In genomic region chr6:131268303-131268702, GRCh38 we compare ENCODE assay signal across 22 cellular contexts.
A peak's percentile ranks its signal among the peaks of the same experiment; 100 is the strongest.
DNase-seq lines count a peak whose midpoint lies in the region; ATAC-seq, FAIRE-seq and TF ChIP-seq lines count a peak whose summit lies in the region.
"Had no signal": no experiment of that assay in that cellular context is flagged by ENCODE, and none has a peak within 500 bp of the region (broad histone marks: within the 10 kb centered on the region; RNA-seq: fewer than 3 reads in every experiment).

No MANE protein-coding gene starts in this region.

- no peak overlapping the region for H2AFZ ChIP-seq in H1 (ENCODE audit: low read length)
- H2AFZ ChIP-seq: GM23248 had no signal

- in situ Hi-C loops in brain microvascular endothelial cell (cut with HindIII; ENCODE audit: low pct_ligation_motif_present, low sequenced_read_pairs), result no loop called here

- TF ChIP-seq RAD21 in H1 (IDR thresholded peaks at IDR 0.05 in 1 of 2, conservative IDR thresholded peaks at IDR 0.05 in 1 of 2; ENCODE audit: low read depth in 2 of 2, low read length in 2 of 2), result no peak

- H4K91ac ChIP-seq in H1 (replicated peaks; ENCODE audit: insufficient read length, low read length), result no peak overlapping the region

- no peak overlapping the region for H2BK20ac ChIP-seq in H1 (ENCODE audit: low read length)

- no peak overlapping the region for H3K4me2 ChIP-seq in H1 (ENCODE audit: insufficient read depth in 1 of 2, low read depth in 2 of 2, low read length in 2 of 2)
- H3K4me2 ChIP-seq in mesendoderm (ENCODE audit: low read length), result no peak overlapping the region
- H3K4me2 ChIP-seq: BLaER1 had no signal

- H2BK5ac ChIP-seq in H1 (ENCODE audit: low read depth, low read length), result no peak overlapping the region
- no peak overlapping the region for H2BK5ac ChIP-seq in mesendoderm (ENCODE audit: low read length)

- CTCF ChIA-PET in H1 (lab: Charles Lee; ENCODE audit: partially characterized antibody), result interaction anchor here (0.9 kb wide), 1 partner anchor 12 kb away, joined by 3 read pairs; no protein-coding TSS in a partner anchor

- ATAC-seq in CD4-positive, CD25-positive, alpha-beta regulatory T cell (ENCODE audit: low read depth in 2 of 2), result no peak
- no peak for ATAC-seq in HG03520 (IDR thresholded peaks at IDR 0.05; ENCODE audit: unreplicated experiment)
- ATAC-seq in HG02885 (IDR thresholded peaks at IDR 0.05; ENCODE audit: poor library complexity, unreplicated experiment), result no peak
- ATAC-seq: HCT116 had no signal

- TF ChIP-seq CTCF in H1 (IDR thresholded peaks at IDR 0.05; ENCODE audit: control extremely low read depth in 1 of 3, insufficient read depth in 1 of 3, low read depth in 1 of 3, low read length in 3 of 3) (no peak), brain microvascular endothelial cell (IDR thresholded peaks at IDR 0.05; ENCODE audit: low read depth, low read length, missing control alignments) (no peak)

- H3K9me3 ChIP-seq in CD4-positive, CD25-positive, alpha-beta regulatory T cell (ENCODE audit: control insufficient read depth in 2 of 2, low read length in 2 of 2), result peaks cover 6 to 11% of the 10 kb centered on the region in 2 experiments
- peaks cover 10 to 14% of the 10 kb centered on the region in 2 experiments for H3K9me3 ChIP-seq in H1 (ENCODE audit: insufficient read depth in 2 of 2, low read depth in 1 of 2, low read length in 1 of 2)
- H3K9me3 ChIP-seq: Caco-2 had no signal

- no peaks in the 10 kb centered on the region for H3K79me1 ChIP-seq in H1 (ENCODE audit: low read depth, low read length)
- H3K79me1 ChIP-seq in mesendoderm (ENCODE audit: low read length), result no peaks in the 10 kb centered on the region

- no peaks in the 10 kb centered on the region for H3K27me3 ChIP-seq in CD4-positive, CD25-positive, alpha-beta regulatory T cell (ENCODE audit: control insufficient read depth, insufficient read depth, low read length)
- H3K27me3 ChIP-seq in H1 (replicated peaks in 1 of 4; ENCODE audit: control insufficient read depth in 3 of 4, extremely low read depth in 1 of 4, insufficient read depth in 3 of 4, low read length in 3 of 4), result peaks cover 0 to 1% (median 0%) of the 10 kb centered on the region in 4 experiments; a peak in 1 of 7 replicates
- H3K27me3 ChIP-seq in mesendoderm (ENCODE audit: insufficient read depth, low read length, poor library complexity), result no peaks in the 10 kb centered on the region
- no peaks in the 10 kb centered on the region for H3K27me3 ChIP-seq in brain microvascular endothelial cell (replicated peaks)
- H3K27me3 ChIP-seq: BLaER1 had no signal

- H3K27ac Mint-ChIP-seq in activated T-cell treated with anti-CD3 and anti-CD28 coated beads, Interleukin-2, amount 50 U/mL, for 24 hours, result peak overlapping the region; percentile 66
- peak overlapping the region in 2 of 3 donors; percentile 9 to 78 for H3K27ac Mint-ChIP-seq in CD4-positive, CD25-positive, alpha-beta regulatory T cell
- H3K27ac Mint-ChIP-seq: B cell, H9 had no signal

- H4K8ac ChIP-seq in H1 (ENCODE audit: extremely low read depth, insufficient read depth, low read length), result no peak overlapping the region
- peak overlapping the region; percentile 13 for H4K8ac ChIP-seq in mesendoderm (ENCODE audit: low read depth, low read length)

- H3K56ac ChIP-seq in H1 (replicated peaks; ENCODE audit: insufficient read length, low read depth, low read length), result no peak overlapping the region
- no peak overlapping the region for H3K56ac ChIP-seq in mesendoderm (ENCODE audit: low read length)

- H3K4me1 ChIP-seq in CD4-positive, CD25-positive, alpha-beta regulatory T cell (ENCODE audit: control insufficient read depth, insufficient read depth, low read length, poor library complexity, severe bottlenecking), result no peaks in the 10 kb centered on the region
- no peaks in the 10 kb centered on the region for H3K4me1 ChIP-seq in H1 (replicated peaks in 1 of 4; ENCODE audit: control insufficient read depth in 3 of 4, insufficient read depth in 4 of 4, low read length in 3 of 4)
- H3K4me1 ChIP-seq in mesendoderm (ENCODE audit: control insufficient read depth, low read depth, low read length), result no peaks in the 10 kb centered on the region
- H3K4me1 ChIP-seq: BLaER1, Caco-2 had no signal

- H3K4me1 Mint-ChIP-seq in activated T-cell treated with anti-CD3 and anti-CD28 coated beads, Interleukin-2, amount 50 U/mL, for 24 hours (ENCODE audit: low read depth), result peaks cover 54% of the 10 kb centered on the region
- peaks cover 6 to 52% (median 33%) of the 10 kb centered on the region in 4 donors for H3K4me1 Mint-ChIP-seq in CD4-positive, CD25-positive, alpha-beta regulatory T cell
- H3K4me1 Mint-ChIP-seq: B cell had no signal

- H3K23me2 ChIP-seq in H1 (ENCODE audit: low read depth, low read length), result no peaks in the 10 kb centered on the region; the same call in none of the 2 replicates

- H3K18ac ChIP-seq in H1 (ENCODE audit: extremely low read depth, low read length) (no peak overlapping the region), mesendoderm (ENCODE audit: low read length) (no peak overlapping the region)

- no peak overlapping the region for H2BK120ac ChIP-seq in H1 (replicated peaks; ENCODE audit: low read depth, low read length)
- no peak overlapping the region for H2BK120ac ChIP-seq in mesendoderm (ENCODE audit: low read depth, low read length)

- H3K4me3 Mint-ChIP-seq in activated T-cell treated with anti-CD3 and anti-CD28 coated beads, Interleukin-2, amount 50 U/mL, for 24 hours, result no peak overlapping the region
- no peak overlapping the region for H3K4me3 Mint-ChIP-seq in CD4-positive, CD25-positive, alpha-beta regulatory T cell
- H3K4me3 Mint-ChIP-seq: B cell; CD4-positive, alpha-beta memory T cell; H9 had no signal

- H2AK5ac ChIP-seq in H1 (ENCODE audit: low read depth, low read length), result no peak overlapping the region
- H2AK5ac ChIP-seq in mesendoderm (ENCODE audit: low read length), result no peak overlapping the region

- TF ChIP-seq EP300 in H1 (IDR thresholded peaks at IDR 0.05; ENCODE audit: borderline replicate concordance in 1 of 2, low read depth in 2 of 2, low read length in 2 of 2), result no peak

- H2BK15ac ChIP-seq in H1 (ENCODE audit: low read length) (no peak overlapping the region), mesendoderm (replicated peaks; ENCODE audit: low read depth) (no peak overlapping the region)

- H3K4me3 ChIP-seq in CD4-positive, CD25-positive, alpha-beta regulatory T cell (ENCODE audit: low read depth, low read length), result no peak overlapping the region
- H3K4me3 ChIP-seq in H1 (ENCODE audit: extremely low read depth in 1 of 4, insufficient read depth in 2 of 4, low read depth in 3 of 4, low read length in 4 of 4) (no peak overlapping the region), mesendoderm (ENCODE audit: low read length) (no peak overlapping the region), brain microvascular endothelial cell (ENCODE audit: low read depth, low read length) (no peak overlapping the region)
- H3K4me3 ChIP-seq: BLaER1, GM23248 had no signal

- TF ChIP-seq POLR2A in H1 (IDR thresholded peaks at IDR 0.05; ENCODE audit: control extremely low read depth in 1 of 2, low read depth in 2 of 2, low read length in 2 of 2), result no peak

- H3K23ac ChIP-seq in H1 (ENCODE audit: insufficient read length) (no peak overlapping the region), mesendoderm (ENCODE audit: low read length) (no peak overlapping the region)

- no peak for DNase-seq in activated T-cell treated with anti-CD3 and anti-CD28 coated beads, Interleukin-2, amount 50 U/mL, for 24 hours
- no peak for DNase-seq in activated T-cell treated with anti-CD3 and anti-CD28 coated beads, Interleukin-2, amount 50 U/mL, for 48 hours
- DNase-seq in CD4-positive, CD25-positive, alpha-beta regulatory T cell, result no peak
- DNase-seq in H1 (ENCODE audit: low read depth in 1 of 2, low spot score in 2 of 2) (no peak), mesendoderm (no peak), brain microvascular endothelial cell (no peak)
- DNase-seq: Caco-2; CD4-positive, alpha-beta memory T cell; DMS153; DND-41; GM23248; H9 had no signal

- POLR2A ChIA-PET in H1 (lab: Charles Lee; ENCODE audit: partially characterized antibody), result no interaction called here

- peaks cover 59% of the 10 kb centered on the region for H3K36me3 Mint-ChIP-seq in activated T-cell treated with anti-CD3 and anti-CD28 coated beads, Interleukin-2, amount 50 U/mL, for 24 hours (ENCODE audit: low read depth)
- peaks cover 48% of the 10 kb centered on the region for H3K36me3 Mint-ChIP-seq in CD4-positive, CD25-positive, alpha-beta regulatory T cell

- H3K27me3 Mint-ChIP-seq in activated T-cell treated with anti-CD3 and anti-CD28 coated beads, Interleukin-2, amount 50 U/mL, for 24 hours, result no peaks in the 10 kb centered on the region
- H3K27me3 Mint-ChIP-seq in CD4-positive, CD25-positive, alpha-beta regulatory T cell, result no peaks in the 10 kb centered on the region
- H3K27me3 Mint-ChIP-seq: B cell; CD4-positive, alpha-beta memory T cell had no signal

- WGBS in H1 (ENCODE audit: extremely low coverage in 1 of 2, insufficient coverage in 1 of 2, insufficient read length in 1 of 2, insufficient replicate concordance in 2 of 2, low coverage in 1 of 2, low lambda C conversion rate in 2 of 2, missing lambda C conversion rate in 1 of 2), 2 experiments, result 97% methylated on average over 5 of the region's 5 CpGs; no CpG with 5 or more reads in 1 of the 2 experiments
- WGBS in mesendoderm (ENCODE audit: extremely low coverage, insufficient coverage, low lambda C conversion rate), result no CpG with 5 or more reads among the region's 5 CpGs

- H3K14ac ChIP-seq in H1 (ENCODE audit: insufficient read length), result no peak overlapping the region

- no peak overlapping the region for H3K27ac ChIP-seq in CD4-positive, CD25-positive, alpha-beta regulatory T cell (ENCODE audit: insufficient read depth, low read length, poor library complexity, severe bottlenecking)
- H3K27ac ChIP-seq in H1 (ENCODE audit: low read depth, low read length), result no peak overlapping the region
- H3K27ac ChIP-seq in mesendoderm (ENCODE audit: low read depth, low read length), result no peak overlapping the region
- no peak overlapping the region for H3K27ac ChIP-seq in brain microvascular endothelial cell
- H3K27ac ChIP-seq: 22Rv1, BLaER1, C4-2B, GM23248 had no signal

- peaks cover 4% of the 10 kb centered on the region for H3K36me3 ChIP-seq in CD4-positive, CD25-positive, alpha-beta regulatory T cell (ENCODE audit: control insufficient read depth, insufficient read depth, low read length)
- H3K36me3 ChIP-seq in H1 (ENCODE audit: control insufficient read depth in 2 of 4, insufficient read depth in 4 of 4, low read length in 3 of 4) (0 out of 8 replicates have a peak, but pooled peaks cover 0 to 3% (median 0%) of the 10 kb centered on the region in 4 experiments), mesendoderm (ENCODE audit: control insufficient read depth, insufficient read depth, low read length) (no peaks in the 10 kb centered on the region), brain microvascular endothelial cell (replicated peaks) (no peaks in the 10 kb centered on the region)

- no peak overlapping the region for H3K9ac ChIP-seq in H1 (replicated peaks in 1 of 4; ENCODE audit: extremely low read depth in 1 of 4, low read depth in 3 of 4, low read length in 3 of 4)
- H3K9ac ChIP-seq in mesendoderm (ENCODE audit: low read length), result no peak overlapping the region
- H3K9ac ChIP-seq: BLaER1, GM23248 had no signal

- no peak overlapping the region for H3K4ac ChIP-seq in H1 (replicated peaks; ENCODE audit: insufficient read length, low read depth, low read length)
- H3K4ac ChIP-seq in mesendoderm (ENCODE audit: low read depth, low read length), result no peak overlapping the region

- H3K79me2 ChIP-seq in H1 (ENCODE audit: control insufficient read depth in 1 of 2, insufficient read depth in 2 of 2, low read length in 2 of 2), result no peaks in the 10 kb centered on the region
- no peaks in the 10 kb centered on the region for H3K79me2 ChIP-seq in mesendoderm (ENCODE audit: control insufficient read depth, insufficient read depth, low read length)

- no peaks in the 10 kb centered on the region for H4K20me1 ChIP-seq in H1 (replicated peaks in 1 of 2; ENCODE audit: control insufficient read depth in 1 of 2, insufficient read depth in 2 of 2, low read length in 2 of 2)
- H4K20me1 ChIP-seq: BLaER1 had no signal

- H2BK12ac ChIP-seq in H1 (ENCODE audit: low read depth, low read length), result no peak overlapping the region

- H3K9me3 Mint-ChIP-seq in activated T-cell treated with anti-CD3 and anti-CD28 coated beads, Interleukin-2, amount 50 U/mL, for 24 hours, result peaks cover 12% of the 10 kb centered on the region
- H3K9me3 Mint-ChIP-seq in CD4-positive, CD25-positive, alpha-beta regulatory T cell, result peaks cover 0 to 12% (median 5%) of the 10 kb centered on the region in 7 donors

- H4K5ac ChIP-seq in H1 (ENCODE audit: insufficient read length, low read depth, low read length), result no peak overlapping the region
- no peak overlapping the region for H4K5ac ChIP-seq in mesendoderm (ENCODE audit: low read length)

- peak; percentile 32 for FAIRE-seq in H1 (lab: Jason Lieb, UNC)
- FAIRE-seq: A204.1, G401.6, GM12892 had no signal
